In genomic region chr6:43983632-43984031, GRCh38 we compare ENCODE assay signal across 16 cellular contexts.
DNase-seq lines count a peak whose midpoint lies in the region; ATAC-seq lines count a peak whose summit lies in the region.
"Had no signal": no experiment of that assay in that cellular context is flagged by ENCODE, and none has a peak within 500 bp of the region (broad histone marks: within the 10 kb centered on the region; RNA-seq: fewer than 3 reads in every experiment).

No MANE protein-coding gene starts in this region.

- H4K91ac ChIP-seq in neuronal stem cell (ENCODE audit: low read depth, low read length, poor library complexity) = no peak overlapping the region

- H3K9me3 ChIP-seq in neuronal stem cell (replicated peaks in 1 of 2; ENCODE audit: control insufficient read depth in 2 of 2, insufficient read depth in 1 of 2, low read depth in 1 of 2, low read length in 2 of 2) = no peaks in the 10 kb centered on the region
- H3K9me3 ChIP-seq: spleen, tibial nerve had no signal

- H3K4ac ChIP-seq in neuronal stem cell (ENCODE audit: low read length) = no peak overlapping the region

- no peak overlapping the region for H3K23ac ChIP-seq in neuronal stem cell (ENCODE audit: low read depth, low read length, poor library complexity)

- no peak overlapping the region for H2AFZ ChIP-seq in neuronal stem cell (ENCODE audit: low read length)

- no peak for ATAC-seq in GM21786 (IDR thresholded peaks at IDR 0.05; ENCODE audit: unreplicated experiment)
- ATAC-seq: left lobe of liver; stimulated activated naive B cell treated with anti-CD40 and anti-IgM and Interleukin-4, amounts not matched to agents 10 μg/mL and 1 μg/mL and 100 μg/mL, for 72 hours had no signal

- H3K18ac ChIP-seq in neuronal stem cell (ENCODE audit: low read length) = no peak overlapping the region

- H4K8ac ChIP-seq in neuronal stem cell (ENCODE audit: low read depth, low read length) = no peak overlapping the region

- no peak overlapping the region for H3K27ac ChIP-seq in neuronal stem cell (replicated peaks; ENCODE audit: low read length)
- H3K27ac ChIP-seq: 22Rv1, spleen, tibial nerve, VCaP had no signal

- DNase-seq in NCI-H2107 treated with DMSO at 0.1 percent for 48 hours (lab: John Stamatoyannopoulos, UW; ENCODE audit: unreplicated experiment) = peak; percentile 58
- DNase-seq in NCI-H2107 (lab: John Stamatoyannopoulos, UW) = no peak
- DNase-seq in NCI-H1436 (lab: John Stamatoyannopoulos, UW) = peak; percentile 85
- peak; percentile 99 for DNase-seq in NCI-H69 (lab: John Stamatoyannopoulos, UW)
- DNase-seq in neuronal stem cell (ENCODE audit: low spot score) = no peak
- no peak for DNase-seq in stimulated activated CD4-positive, alpha-beta T cell treated with anti-CD3 and anti-CD28 coated beads, Interleukin-1b, Interleukin-23, amount 100 ng/mL, for 48 hours
- DNase-seq in mucosa of gallbladder (ENCODE audit: low spot score) = no peak
- DNase-seq: amygdala; DND-41; spleen; stimulated activated naive B cell treated with anti-CD40 and anti-IgM and Interleukin-4, amounts not matched to agents 10 μg/mL and 1 μg/mL and 100 μg/mL, for 72 hours had no signal

- peak overlapping the region; percentile 51 for H2AK5ac ChIP-seq in neuronal stem cell (ENCODE audit: low read depth, low read length)

- H3K79me1 ChIP-seq in neuronal stem cell (ENCODE audit: low read depth, low read length) = no peaks in the 10 kb centered on the region

- WGBS in neuronal stem cell (ENCODE audit: extremely low coverage in 2 of 2, insufficient read length in 2 of 2, insufficient replicate concordance in 1 of 2), 2 donors = no CpG with 5 or more reads among the region's 7 CpGs

- no peak overlapping the region for H3K9ac ChIP-seq in neuronal stem cell (ENCODE audit: low read depth, low read length, poor library complexity)

- H3K4me3 ChIP-seq in neuronal stem cell (ENCODE audit: low read length in 2 of 2) = no peak overlapping the region
- H3K4me3 ChIP-seq: spleen, tibial nerve had no signal

- no peak overlapping the region for H2BK120ac ChIP-seq in neuronal stem cell (ENCODE audit: low read depth, low read length)

- no peak overlapping the region for H3K14ac ChIP-seq in neuronal stem cell (ENCODE audit: low read length)

- no peak overlapping the region for H2BK15ac ChIP-seq in neuronal stem cell (ENCODE audit: low read length)

- no peak overlapping the region for H3K4me2 ChIP-seq in neuronal stem cell (ENCODE audit: insufficient read depth, low read length, poor library complexity, severe bottlenecking)

- no peak overlapping the region for H2BK12ac ChIP-seq in neuronal stem cell (ENCODE audit: low read length)

- H3K36me3 ChIP-seq in neuronal stem cell (replicated peaks in 1 of 2; ENCODE audit: control insufficient read depth in 2 of 2, insufficient read depth in 2 of 2, low read length in 2 of 2) = no peaks in the 10 kb centered on the region
- H3K36me3 ChIP-seq: spleen, tibial nerve had no signal

- peaks cover 0 to 4% of the 10 kb centered on the region in 2 donors for H3K4me1 ChIP-seq in neuronal stem cell (ENCODE audit: control insufficient read depth in 2 of 2, insufficient read depth in 1 of 2, low read depth in 1 of 2, low read length in 2 of 2)

- no peak overlapping the region for H2BK5ac ChIP-seq in neuronal stem cell (ENCODE audit: low read length)

- peaks cover 0 to 80% (median 0%) of the 10 kb centered on the region in 3 experiments for H3K27me3 ChIP-seq in neuronal stem cell (ENCODE audit: control insufficient read depth in 3 of 3, insufficient read depth in 3 of 3, low read depth in 1 of 3, low read length in 3 of 3)
- H3K27me3 ChIP-seq: tibial nerve had no signal

Comparison
In these comparisons a context has a peak if more than half of its experiments do, and no peak if none do; other contexts are left out.
1. DNase-seq: peak in NCI-H2107 treated with DMSO at 0.1 percent for 48 hours (single experiment), NCI-H1436 (single experiment) and NCI-H69 (single experiment); none in NCI-H2107 (single experiment), neuronal stem cell (single experiment), stimulated activated CD4-positive, alpha-beta T cell treated with anti-CD3 and anti-CD28 coated beads, Interleukin-1b, Interleukin-23, amount 100 ng/mL, for 48 hours (single experiment) and mucosa of gallbladder (single experiment).